ENCODE assay signal across 10 cellular contexts in genomic region chr5:127934791-127935256, GRCh38.
A peak's percentile ranks its signal among the peaks of the same experiment; 100 is the strongest.
DNase-seq lines count a peak whose midpoint lies in the region; ATAC-seq, FAIRE-seq and TF ChIP-seq lines count a peak whose summit lies in the region.
"Had no signal": no experiment of that assay in that cellular context is flagged by ENCODE, and none has a peak within 500 bp of the region (broad histone marks: within the 10 kb centered on the region; RNA-seq: fewer than 3 reads in every experiment).

No MANE protein-coding gene starts in this region.

- DNase-seq in HuH-7.5 (ENCODE audit: low spot score): peak; percentile 46
- DNase-seq in RPMI7951 (ENCODE audit: low read depth): peak; percentile 18
- peak; percentile 59 for DNase-seq in iPS DF 19.7 (ENCODE audit: low read depth, low spot score)
- DNase-seq in activated naive CD4-positive, alpha-beta T cell treated with anti-CD3 and anti-CD28 coated beads, Interleukin-2, amount 50 U/mL, for 72 hours (ENCODE audit: low spot score in 2 of 2): no peak
- DNase-seq in kidney: no peak
- DNase-seq in DMS 273 (lab: John Stamatoyannopoulos, UW; ENCODE audit: unreplicated experiment): no peak
- DNase-seq: activated naive CD4-positive, alpha-beta T cell had no signal

- H3K79me2 ChIP-seq in ACC112 (ENCODE audit: control insufficient read depth, insufficient read depth, low read length, unreplicated experiment): no peaks in the 10 kb centered on the region

- H3K27ac ChIP-seq in ACC112 (ENCODE audit: low read depth, low read length) (peak overlapping the region; percentile 27), kidney (ENCODE audit: low read depth in 2 of 2, low read length in 2 of 2) (no peak overlapping the region)
- H3K27ac ChIP-seq: BLaER1 had no signal

- H3K9ac ChIP-seq in kidney (ENCODE audit: low read length in 2 of 2): no peak overlapping the region
- H3K9ac ChIP-seq: BLaER1 had no signal

- intact Hi-C loops in kidney (cut with DNase I): no loop called here

- no peak for TF ChIP-seq CTCF in kidney (IDR thresholded peaks at IDR 0.05; ENCODE audit: borderline replicate concordance, extremely low read depth, insufficient read depth)

- no peaks in the 10 kb centered on the region for H3K9me3 ChIP-seq in kidney (ENCODE audit: control insufficient read depth in 1 of 2, low read length in 2 of 2)
- H3K9me3 ChIP-seq: BLaER1 had no signal

- H3K4me3 ChIP-seq in ACC112 (ENCODE audit: low read depth, low read length) (no peak overlapping the region), kidney (ENCODE audit: low read length in 2 of 2) (no peak overlapping the region)
- H3K4me3 ChIP-seq: BLaER1 had no signal

- no peak for ATAC-seq in activated naive CD4-positive, alpha-beta T cell treated with anti-CD3 and anti-CD28 coated beads, Interleukin-2, amount 50 U/mL, for 72 hours
- no peak for ATAC-seq in GM18498 (IDR thresholded peaks at IDR 0.05; ENCODE audit: unreplicated experiment)

- H3K36me3 ChIP-seq in ACC112 (ENCODE audit: insufficient read depth, low read length): no peaks in the 10 kb centered on the region
- no peaks in the 10 kb centered on the region for H3K36me3 ChIP-seq in kidney (ENCODE audit: control insufficient read depth in 1 of 2, insufficient read depth in 2 of 2, low read length in 2 of 2)
- H3K36me3 ChIP-seq: BLaER1 had no signal

- H3K4me1 ChIP-seq in ACC112 (ENCODE audit: control insufficient read depth, insufficient read depth, low read length, unreplicated experiment) (peaks cover 14% of the 10 kb centered on the region), kidney (ENCODE audit: control insufficient read depth in 1 of 2, insufficient read depth in 1 of 2, low read depth in 1 of 2, low read length in 2 of 2) (no peaks in the 10 kb centered on the region)
- H3K4me1 ChIP-seq: BLaER1 had no signal

- H3K9me3 Mint-ChIP-seq in activated naive CD4-positive, alpha-beta T cell treated with anti-CD3 and anti-CD28 coated beads, Interleukin-2, amount 50 U/mL, for 72 hours: no peaks in the 10 kb centered on the region

- H3K27me3 ChIP-seq in ACC112 (ENCODE audit: insufficient read depth, low read length): no peaks in the 10 kb centered on the region
- H3K27me3 ChIP-seq: BLaER1 had no signal

- FAIRE-seq in kidney (lab: Jason Lieb, UNC): no peak

- H3K36me3 Mint-ChIP-seq in activated naive CD4-positive, alpha-beta T cell treated with anti-CD3 and anti-CD28 coated beads, Interleukin-2, amount 50 U/mL, for 72 hours: no peaks in the 10 kb centered on the region

- H3K27ac Mint-ChIP-seq in activated naive CD4-positive, alpha-beta T cell treated with anti-CD3 and anti-CD28 coated beads, Interleukin-2, amount 50 U/mL, for 72 hours: no peak overlapping the region

- H2AFZ ChIP-seq in ACC112 (ENCODE audit: low read length, unreplicated experiment): no peak overlapping the region

Comparison
In these comparisons a context has a peak if more than half of its experiments do, and no peak if none do; other contexts are left out.
1. DNase-seq: peak in HuH-7.5 (single experiment), RPMI7951 (single experiment) and iPS DF 19.7 (single experiment); none in activated naive CD4-positive, alpha-beta T cell treated with anti-CD3 and anti-CD28 coated beads, Interleukin-2, amount 50 U/mL, for 72 hours (0 of 2), kidney (single experiment) and DMS 273 (single experiment).